Comparison of ENCODE assay signal across 1 cellular context in genomic region chr16:51290410-51290809, GRCh38.
TF ChIP-seq lines count a peak whose summit lies in the region.

No MANE protein-coding gene starts in this region.

TF ChIP-seq in GM23338, 12 proteins besides CTCF, POLR2A, EP300 and RAD21 (continued from another document):
- TF ChIP-seq ZNF331 (CRISPR knock-in tag; IDR thresholded peaks at IDR 0.05; ENCODE audit: low read depth) (no peak), NANOG (IDR thresholded peaks at IDR 0.05; ENCODE audit: borderline replicate concordance) (no peak; the same call in 1 of the 2 replicates), STAT1 (IDR thresholded peaks at IDR 0.05; ENCODE audit: unreplicated experiment) (no peak)
